ENCODE assay signal across 1 cellular context in genomic region chr16:89695086-89695874, GRCh38.
TF ChIP-seq lines count a peak whose summit lies in the region.

No MANE protein-coding gene starts in this region.

TF ChIP-seq in H1, 55 proteins besides CTCF, POLR2A, EP300 and RAD21:
- TF ChIP-seq CHD2 (IDR thresholded peaks at IDR 0.05; ENCODE audit: low read length): no peak
- TF ChIP-seq RFX5 (IDR thresholded peaks at IDR 0.05; ENCODE audit: borderline replicate concordance, low read depth, low read length): no peak
- no peak for TF ChIP-seq FOSL1 (IDR thresholded peaks at IDR 0.05; ENCODE audit: insufficient read depth, low read depth, low read length)
- no peak for TF ChIP-seq NRF1 (IDR thresholded peaks at IDR 0.05; ENCODE audit: low read depth, low read length)
- no peak; the same call in 1 of the 2 replicates for TF ChIP-seq POLR2AphosphoS5 (IDR thresholded peaks at IDR 0.05; ENCODE audit: low read depth, low read length)
